ENCODE assay signal across 8 cellular contexts in genomic region chr3:46663611-46664135, GRCh38. TPM values are rescaled to one million over a fixed set of nuclear protein-coding genes. Genes with fewer than 3 reads are reported as not detected.
DNase-seq lines count a peak whose midpoint lies in the region; ATAC-seq, FAIRE-seq and TF ChIP-seq lines count a peak whose summit lies in the region.

No MANE protein-coding gene starts in this region.

- TF ChIP-seq CTCF in DOHH2 (IDR thresholded peaks at IDR 0.05; ENCODE audit: low read depth, low read length, poor library complexity, severe bottlenecking) (peak; percentile 46), RWPE1 (conservative IDR thresholded peaks at IDR 0.05; ENCODE audit: low read depth) (no peak; the same call in 1 of the 2 replicates), esophagus muscularis mucosa (IDR thresholded peaks at IDR 0.05) (no peak)

- H3K79me2 ChIP-seq in DOHH2 (ENCODE audit: control insufficient read depth, low read length): no peaks in the 10 kb centered on the region

- CTCF ChIA-PET in RWPE1 (lab: Yijun Ruan, JAX): interaction anchor here (0.7 kb wide), 1 partner anchor 71 kb away, joined by 3 read pairs; no protein-coding TSS in a partner anchor

- no peaks in the 10 kb centered on the region for H3K9me2 ChIP-seq in DOHH2 (replicated peaks; ENCODE audit: control insufficient read depth, low read length)

- H3K4me1 ChIP-seq in DOHH2 (ENCODE audit: control insufficient read depth, low read length): peaks cover 8% of the 10 kb centered on the region
- H3K4me1 ChIP-seq in esophagus muscularis mucosa: peaks cover 19 to 45% (median 25%) of the 10 kb centered on the region in 4 donors

- H3K36me3 ChIP-seq in DOHH2 (ENCODE audit: control insufficient read depth, low read length) (no peaks in the 10 kb centered on the region), esophagus muscularis mucosa (no peaks in the 10 kb centered on the region)

- TF ChIP-seq POLR2A in esophagus muscularis mucosa (IDR thresholded peaks at IDR 0.05; ENCODE audit: low read depth): no peak

- no peak overlapping the region for H3K4me2 ChIP-seq in DOHH2 (ENCODE audit: low read length)

- no peak for ATAC-seq in GM21360 (IDR thresholded peaks at IDR 0.05; ENCODE audit: unreplicated experiment)

- POLR2A ChIA-PET in RWPE1 (lab: Yijun Ruan, JAX; ENCODE audit: low non-redundant PET): no interaction called here

- DNase-seq in NCI-H1105 (lab: John Stamatoyannopoulos, UW): peak; percentile 30
- peak; percentile 37 for DNase-seq in mesenteric fat pad (ENCODE audit: low spot score)
- DNase-seq in RWPE1 (ENCODE audit: low spot score): no peak
- DNase-seq in RCC 7860 (ENCODE audit: low spot score): no peak
- DNase-seq in esophagus muscularis mucosa (ENCODE audit: extremely low spot score): no peak

- FAIRE-seq in RCC 7860 (lab: Jason Lieb, UNC): no peak

- no peaks in the 10 kb centered on the region for H3F3A ChIP-seq in DOHH2 (ENCODE audit: control insufficient read depth, insufficient read depth)

- intact Hi-C loops in esophagus muscularis mucosa (cut with DNase I): no loop called here

- H3K4me3 ChIP-seq in DOHH2 (ENCODE audit: low read length) (no peak overlapping the region), esophagus muscularis mucosa (no peak overlapping the region)

- no peak overlapping the region for H3K27ac ChIP-seq in DOHH2 (ENCODE audit: low read depth, low read length)
- H3K27ac ChIP-seq in angular gyrus (ENCODE audit: low read depth, low read length): peak overlapping the region; percentile 72
- no peak overlapping the region; the same call in 1 of the 2 replicates for H3K27ac ChIP-seq in RWPE1
- no peak overlapping the region for H3K27ac ChIP-seq in esophagus muscularis mucosa (replicated peaks in 1 of 4)

- no peaks in the 10 kb centered on the region for H4K20me1 ChIP-seq in DOHH2 (ENCODE audit: control insufficient read depth, insufficient read depth, low read depth, low read length)

- H3K9me3 ChIP-seq in DOHH2 (ENCODE audit: control insufficient read depth, insufficient read depth, low read length): no peaks in the 10 kb centered on the region
- no peaks in the 10 kb centered on the region for H3K9me3 ChIP-seq in esophagus muscularis mucosa

- no peak for TF ChIP-seq EP300 in esophagus muscularis mucosa (IDR thresholded peaks at IDR 0.05)

- H3K27me3 ChIP-seq in DOHH2 (ENCODE audit: control insufficient read depth, low read length): no peaks in the 10 kb centered on the region
- H3K27me3 ChIP-seq in esophagus muscularis mucosa: no peaks in the 10 kb centered on the region

- 69% methylated on average over 7 of the region's 8 CpGs for WGBS in esophagus muscularis mucosa

RNA-seq across cellular contexts. Expression of gene ALS2CL, which starts 29.8 kb away (rescaled TPM):
- total RNA-seq in mesenteric fat pad: 8.4 TPM
- 10 to 100 TPM in 2 of 4 donors, 1 to 10 TPM in 2; 3.3 to 11.8 (median 10.8) TPM for total RNA-seq in esophagus muscularis mucosa

RNA-seq across cellular contexts. Expression of gene TMIE, which starts 37.5 kb away (rescaled TPM):
- total RNA-seq in mesenteric fat pad: 0.19 TPM
- total RNA-seq in esophagus muscularis mucosa: 1 to 10 TPM in 1 of 4 donors, under 1 TPM in 2, not detected in 1; 0.33 to 1.2 (median 0.69) TPM

RNA-seq across cellular contexts. Expression of gene FAM240A, which starts 51.3 kb away (rescaled TPM):
- not detected for total RNA-seq in mesenteric fat pad
- total RNA-seq in esophagus muscularis mucosa: not detected

RNA-seq across cellular contexts. Expression of gene PRSS50, which starts 54.0 kb away (rescaled TPM):
- total RNA-seq in mesenteric fat pad: not detected
- total RNA-seq in esophagus muscularis mucosa: under 1 TPM in 3 of 4 donors, not detected in 1; 0.32 to 0.46 (median 0.42) TPM

Comparison
In these comparisons a context has a peak if more than half of its experiments do, and no peak if none do; other contexts are left out.
1. DNase-seq: peak in NCI-H1105 (single experiment) and mesenteric fat pad (single experiment); none in RWPE1 (single experiment), RCC 7860 (single experiment) and esophagus muscularis mucosa (single experiment).